ENCODE assay signal across 19 cellular contexts in the genomic region with DNA sequence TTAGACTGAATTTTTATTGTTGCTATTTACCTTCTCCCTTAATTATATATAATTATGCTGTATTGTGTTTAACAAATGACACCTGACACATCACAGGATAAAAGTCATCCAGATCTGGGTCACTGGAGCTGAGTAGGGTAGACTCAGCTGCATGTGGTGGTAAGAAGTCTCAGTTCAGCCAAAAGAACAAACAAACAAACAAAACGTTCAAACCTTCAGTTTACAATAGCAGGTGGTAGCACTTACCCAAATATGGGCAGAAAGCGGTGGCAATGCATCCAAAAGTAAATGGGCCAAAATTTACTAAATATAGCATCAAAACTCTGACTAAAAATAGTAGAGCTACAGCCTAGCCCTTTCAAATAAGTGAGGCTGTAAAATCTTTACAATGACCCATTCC. TPM values are rescaled to one million over a fixed set of nuclear protein-coding genes. Genes with fewer than 3 reads are reported as not detected.
A peak's percentile ranks its signal among the peaks of the same experiment; 100 is the strongest.
DNase-seq lines count a peak whose midpoint lies in the region; ATAC-seq and TF ChIP-seq lines count a peak whose summit lies in the region.
"Had no signal": no experiment of that assay in that cellular context is flagged by ENCODE, and none has a peak within 500 bp of the region (broad histone marks: within the 10 kb centered on the region; RNA-seq: fewer than 3 reads in every experiment).

No MANE protein-coding gene starts in this region.

- H3K4me3 ChIP-seq in neural progenitor cell = no peak overlapping the region
- H3K4me3 ChIP-seq: cardiac muscle cell, hepatocyte, lung, vagina had no signal

- H3K9me3 Mint-ChIP-seq in neural progenitor cell = no peaks in the 10 kb centered on the region

- no peak overlapping the region for H3K27ac ChIP-seq in neural progenitor cell
- H3K27ac ChIP-seq: cardiac muscle cell, hepatocyte, HL-60, vagina had no signal

- no peak overlapping the region for H3K9ac ChIP-seq in neural progenitor cell

- H3K36me3 ChIP-seq in neural progenitor cell = no peaks in the 10 kb centered on the region
- H3K36me3 ChIP-seq: cardiac muscle cell, vagina had no signal

- no peaks in the 10 kb centered on the region for H4K20me1 ChIP-seq in neural progenitor cell (ENCODE audit: low read depth)

- no peaks in the 10 kb centered on the region for H3K4me1 ChIP-seq in neural progenitor cell
- H3K4me1 ChIP-seq: vagina had no signal

- no peaks in the 10 kb centered on the region for H3K79me2 ChIP-seq in neural progenitor cell (ENCODE audit: low read depth)
- H3K79me2 ChIP-seq: hepatocyte had no signal

- H3K4me3 Mint-ChIP-seq in neural progenitor cell = no peak overlapping the region
- H3K4me3 Mint-ChIP-seq: activated CD4-positive, alpha-beta T cell treated with anti-CD3 and anti-CD28 coated beads for 36 hours had no signal

- H3K27me3 ChIP-seq in neural progenitor cell = no peaks in the 10 kb centered on the region
- H3K27me3 ChIP-seq: cardiac muscle cell, hepatocyte, vagina had no signal

- DNase-seq in HuH-7 (ENCODE audit: low spot score) = no peak
- no peak for DNase-seq in HK-2 (ENCODE audit: unreplicated experiment)
- no peak for DNase-seq in neural progenitor cell (ENCODE audit: low spot score)
- DNase-seq in activated CD8-positive, alpha-beta memory T cell treated with anti-CD3 and anti-CD28 coated beads for 24 hours = no peak
- DNase-seq: activated CD4-positive, alpha-beta T cell treated with anti-CD3 and anti-CD28 coated beads for 36 hours; activated effector memory CD4-positive, alpha-beta T cell treated with Interleukin-2 at 50 U/mL for 16 hours; DND-41; NK-92 treated with Interleukin-12 subunit alpha and Interleukin-12 subunit beta, amount 100 ng/mL, for 24 hours; stimulated activated CD8-positive, alpha-beta memory T cell treated with anti-CD3 and anti-CD28 coated beads, Interleukin-4, amount 100 ng/mL, for 48 hours had no signal

- TF ChIP-seq CTCF in neural progenitor cell (IDR thresholded peaks at IDR 0.05) = no peak

- no peaks in the 10 kb centered on the region for H3F3A ChIP-seq in neural progenitor cell (ENCODE audit: low read depth)

- no peaks in the 10 kb centered on the region for H3K4me1 Mint-ChIP-seq in neural progenitor cell
- H3K4me1 Mint-ChIP-seq: activated CD4-positive, alpha-beta T cell treated with anti-CD3 and anti-CD28 coated beads for 36 hours had no signal

- H3K27ac Mint-ChIP-seq in neural progenitor cell = no peak overlapping the region
- H3K27ac Mint-ChIP-seq: activated CD4-positive, alpha-beta T cell treated with anti-CD3 and anti-CD28 coated beads for 36 hours had no signal

- peak; percentile 16 for ATAC-seq in GM18502 (IDR thresholded peaks at IDR 0.05; ENCODE audit: poor library complexity, unreplicated experiment)
- ATAC-seq in GM19463 (IDR thresholded peaks at IDR 0.05; ENCODE audit: unreplicated experiment) = peak; percentile 25
- peak; percentile 4 for ATAC-seq in HG02870 (IDR thresholded peaks at IDR 0.05; ENCODE audit: unreplicated experiment)
- peak; percentile 5 for ATAC-seq in HG03565 (IDR thresholded peaks at IDR 0.05; ENCODE audit: unreplicated experiment)
- ATAC-seq: activated CD4-positive, alpha-beta T cell treated with anti-CD3 and anti-CD28 coated beads for 36 hours; SK-N-SH treated with all-trans-retinoic acid at 6 μM for 48 hours had no signal

- H3K9me3 ChIP-seq in neural progenitor cell (ENCODE audit: low read depth) = no peaks in the 10 kb centered on the region
- H3K9me3 ChIP-seq: vagina had no signal

- no peak overlapping the region for H3K4me2 ChIP-seq in neural progenitor cell
- H3K4me2 ChIP-seq: hepatocyte had no signal

- H3K36me3 Mint-ChIP-seq in neural progenitor cell = no peaks in the 10 kb centered on the region

- H3K27me3 Mint-ChIP-seq in neural progenitor cell (ENCODE audit: insufficient read depth, low read depth) = no peaks in the 10 kb centered on the region
- H3K27me3 Mint-ChIP-seq: activated CD4-positive, alpha-beta T cell treated with anti-CD3 and anti-CD28 coated beads for 36 hours had no signal

- H2AFZ ChIP-seq in neural progenitor cell (replicated peaks) = no peak overlapping the region
- H2AFZ ChIP-seq: hepatocyte had no signal

RNA-seq across cellular contexts. Expression of gene ZWINT, which starts 42.2 kb away (rescaled TPM):
- 97.5 and 104 TPM in 2 replicates for total RNA-seq in neural progenitor cell (ENCODE audit: low replicate concordance)
